ENCODE assay signal across 24 cellular contexts in the genomic region with DNA sequence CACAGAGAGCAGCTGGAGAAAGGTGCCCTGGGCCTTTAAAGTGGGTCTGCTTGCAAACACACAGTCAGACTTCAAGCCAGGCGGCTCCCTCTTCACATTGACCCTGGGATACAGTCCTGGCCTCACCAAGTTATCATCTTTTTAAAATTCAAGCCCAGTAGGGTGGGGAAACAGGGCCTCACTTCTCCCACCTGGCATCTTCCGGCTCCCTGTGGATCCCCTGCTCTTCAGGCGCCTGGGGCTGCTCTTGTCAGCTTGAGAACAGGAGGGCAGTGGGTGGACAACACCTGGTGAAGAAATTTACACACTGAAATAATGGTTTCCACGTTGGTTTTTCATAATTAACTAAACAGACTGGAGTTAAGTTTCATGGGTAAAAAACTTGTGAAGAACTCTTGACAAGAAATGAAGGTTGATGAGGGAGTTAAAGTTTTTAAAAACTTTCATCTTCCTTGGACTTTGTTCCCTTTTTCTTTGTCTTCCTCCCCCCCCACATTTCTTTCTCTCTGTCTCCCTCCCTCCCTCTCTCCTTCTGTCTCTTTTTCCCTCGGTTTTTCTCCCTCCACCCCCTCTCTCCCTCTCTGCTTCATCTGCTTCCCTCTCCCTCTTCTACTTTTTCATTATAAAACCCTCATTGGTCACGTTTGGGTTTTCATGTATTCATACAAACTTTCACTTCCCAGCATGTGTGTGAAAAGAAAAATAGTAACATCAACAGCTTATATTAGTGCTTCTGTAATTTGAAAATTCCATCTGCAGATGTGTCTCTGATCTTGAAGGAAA.
"Had no signal": no experiment of that assay in that cellular context is flagged by ENCODE, and none has a peak within 500 bp of the region (broad histone marks: within the 10 kb centered on the region; RNA-seq: fewer than 3 reads in every experiment).

No MANE protein-coding gene starts in this region.

- H3K9me3 Mint-ChIP-seq: dendritic cell treated with granulocyte-macrophage colony-stimulating factor and Interleukin-4, amounts not matched to agents 40 ng/mL and 50 ng/mL, for 4 days; endodermal cell; mesothelial cell of epicardium had no signal

- H3K36me3 Mint-ChIP-seq: mesothelial cell of epicardium; naive B cell; naive thymus-derived CD8-positive, alpha-beta T cell had no signal

- H3K4me3 ChIP-seq: esophagus squamous epithelium, gastrocnemius medialis, heart right ventricle, left lung, lower lobe of right lung, mucosa of descending colon had no signal

- H3K4me3 Mint-ChIP-seq: dendritic cell treated with granulocyte-macrophage colony-stimulating factor and Interleukin-4, amounts not matched to agents 40 ng/mL and 50 ng/mL, for 4 days; effector memory CD8-positive, alpha-beta T cell; endodermal cell; mesothelial cell of epicardium; naive B cell; naive thymus-derived CD8-positive, alpha-beta T cell had no signal

- DNase-seq: cortex of kidney; effector CD8-positive, alpha-beta T cell; effector memory CD8-positive, alpha-beta T cell; endodermal cell; erythroblast; esophagus squamous epithelium; foreskin fibroblast; foreskin melanocyte; gastrocnemius medialis; glutamatergic neuron; head of caudate nucleus; heart right ventricle; hippocampal formation; left cardiac atrium; left lung; left ventricle myocardium superior; lower lobe of right lung; mesenchymal stem cell; mucosa of descending colon; naive B cell; naive thymus-derived CD8-positive, alpha-beta T cell had no signal

- H3K9me3 ChIP-seq: esophagus squamous epithelium, gastrocnemius medialis, heart right ventricle, left lung, lower lobe of right lung, mucosa of descending colon had no signal

- H3K36me3 ChIP-seq: esophagus squamous epithelium, gastrocnemius medialis, heart right ventricle, left lung, lower lobe of right lung had no signal

- H3K4me1 ChIP-seq: esophagus squamous epithelium, gastrocnemius medialis, heart right ventricle, left lung, lower lobe of right lung had no signal

- H3K27me3 ChIP-seq: esophagus squamous epithelium, gastrocnemius medialis, left lung had no signal

- ATAC-seq: effector memory CD8-positive, alpha-beta T cell; esophagus mucosa; gastrocnemius medialis; heart right ventricle; left cardiac atrium; left lung; left ventricle myocardium superior; lower lobe of right lung; mucosa of descending colon; naive thymus-derived CD8-positive, alpha-beta T cell had no signal

- H3K27me3 Mint-ChIP-seq: dendritic cell treated with granulocyte-macrophage colony-stimulating factor and Interleukin-4, amounts not matched to agents 40 ng/mL and 50 ng/mL, for 4 days; effector memory CD8-positive, alpha-beta T cell; naive B cell had no signal

- H3K27ac Mint-ChIP-seq: dendritic cell treated with granulocyte-macrophage colony-stimulating factor and Interleukin-4, amounts not matched to agents 40 ng/mL and 50 ng/mL, for 4 days; effector memory CD8-positive, alpha-beta T cell; endodermal cell; mesothelial cell of epicardium; naive B cell; naive thymus-derived CD8-positive, alpha-beta T cell had no signal

- H3K4me1 Mint-ChIP-seq: naive B cell; naive thymus-derived CD8-positive, alpha-beta T cell had no signal
